Comparison of ENCODE assay signal across 2 cellular contexts in the genomic region with DNA sequence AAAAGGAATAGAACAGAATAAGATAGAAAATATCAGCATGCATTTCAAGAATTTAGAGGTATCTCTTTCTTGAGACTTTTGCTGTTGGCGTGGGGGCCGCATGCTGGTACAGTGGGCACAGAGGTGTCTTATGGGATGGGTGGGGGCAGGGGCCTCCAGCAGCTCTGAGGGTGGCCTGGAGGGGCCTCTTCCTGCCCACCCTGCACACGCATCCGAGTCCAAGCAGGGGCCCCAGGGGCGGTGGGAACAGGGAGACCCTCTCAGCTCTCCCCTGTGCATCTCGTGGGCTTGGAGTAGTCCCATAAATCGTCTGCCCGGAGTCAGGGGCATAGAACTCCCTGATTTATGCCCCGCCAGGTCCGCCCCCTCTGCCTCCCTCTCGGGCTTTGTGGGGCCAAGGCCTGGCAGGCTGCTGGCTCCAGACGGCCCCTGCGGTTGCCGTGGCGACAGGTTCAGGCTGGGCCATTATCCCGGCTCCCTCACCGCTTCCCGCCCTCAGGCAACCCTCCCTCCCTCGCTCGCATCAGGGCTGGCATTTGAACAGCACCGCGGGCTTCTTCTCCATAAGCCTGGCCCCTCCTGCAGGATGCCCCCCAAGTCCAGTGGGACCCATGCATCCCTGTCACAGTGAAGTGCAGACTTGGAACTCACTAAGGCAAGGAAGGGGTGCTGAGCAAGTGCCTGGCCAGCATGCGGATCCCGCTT.
TF ChIP-seq lines count a peak whose summit lies in the region.

No MANE protein-coding gene starts in this region.

TF ChIP-seq in HEK293, 187 proteins besides CTCF, POLR2A, EP300 and RAD21 (continued from another document and continues in another):
- TF ChIP-seq, protein P1, sequence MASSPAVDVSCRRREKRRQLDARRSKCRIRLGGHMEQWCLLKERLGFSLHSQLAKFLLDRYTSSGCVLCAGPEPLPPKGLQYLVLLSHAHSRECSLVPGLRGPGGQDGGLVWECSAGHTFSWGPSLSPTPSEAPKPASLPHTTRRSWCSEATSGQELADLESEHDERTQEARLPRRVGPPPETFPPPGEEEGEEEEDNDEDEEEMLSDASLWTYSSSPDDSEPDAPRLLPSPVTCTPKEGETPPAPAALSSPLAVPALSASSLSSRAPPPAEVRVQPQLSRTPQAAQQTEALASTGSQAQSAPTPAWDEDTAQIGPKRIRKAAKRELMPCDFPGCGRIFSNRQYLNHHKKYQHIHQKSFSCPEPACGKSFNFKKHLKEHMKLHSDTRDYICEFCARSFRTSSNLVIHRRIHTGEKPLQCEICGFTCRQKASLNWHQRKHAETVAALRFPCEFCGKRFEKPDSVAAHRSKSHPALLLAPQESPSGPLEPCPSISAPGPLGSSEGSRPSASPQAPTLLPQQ (tag by site-specific recombination; IDR thresholded peaks at IDR 0.05), result peak; percentile 71
- TF ChIP-seq KLF16 (tag by site-specific recombination; IDR thresholded peaks at IDR 0.05) (0 out of 2 replicates have a peak, but pooled peaks have one; percentile 48), ZBTB8A (tag by site-specific recombination; IDR thresholded peaks at IDR 0.05) (peak; percentile 61), SP7 (tag by site-specific recombination; IDR thresholded peaks at IDR 0.05) (peak; percentile 65), ZNF121 (tag by site-specific recombination; IDR thresholded peaks at IDR 0.05) (no peak), GLI4 (tag by site-specific recombination; IDR thresholded peaks at IDR 0.05) (no peak), ZXDB (tag by site-specific recombination; IDR thresholded peaks at IDR 0.05) (0 out of 2 replicates have a peak, but pooled peaks have one; percentile 32), SP2 (tag by site-specific recombination; IDR thresholded peaks at IDR 0.05) (peak; percentile 38), GLIS1 (tag by site-specific recombination; IDR thresholded peaks at IDR 0.05) (peak; percentile 18; the same call in 1 of the 2 replicates), BCL11A (tag by site-specific recombination; IDR thresholded peaks at IDR 0.05; ENCODE audit: low read depth) (no peak), GLIS2 (tag by site-specific recombination; IDR thresholded peaks at IDR 0.05) (0 out of 2 replicates have a peak, but pooled peaks have one; percentile 34)
- TF ChIP-seq, protein P2, sequence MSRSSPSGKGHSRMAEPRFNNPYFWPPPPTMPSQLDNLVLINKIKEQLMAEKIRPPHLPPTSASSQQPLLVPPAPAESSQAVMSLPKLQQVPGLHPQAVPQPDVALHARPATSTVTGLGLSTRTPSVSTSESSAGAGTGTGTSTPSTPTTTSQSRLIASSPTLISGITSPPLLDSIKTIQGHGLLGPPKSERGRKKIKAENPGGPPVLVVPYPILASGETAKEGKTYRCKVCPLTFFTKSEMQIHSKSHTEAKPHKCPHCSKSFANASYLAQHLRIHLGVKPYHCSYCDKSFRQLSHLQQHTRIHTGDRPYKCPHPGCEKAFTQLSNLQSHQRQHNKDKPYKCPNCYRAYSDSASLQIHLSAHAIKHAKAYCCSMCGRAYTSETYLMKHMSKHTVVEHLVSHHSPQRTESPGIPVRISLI (tag by site-specific recombination; IDR thresholded peaks at IDR 0.05), result no peak
- TF ChIP-seq, protein P3, sequence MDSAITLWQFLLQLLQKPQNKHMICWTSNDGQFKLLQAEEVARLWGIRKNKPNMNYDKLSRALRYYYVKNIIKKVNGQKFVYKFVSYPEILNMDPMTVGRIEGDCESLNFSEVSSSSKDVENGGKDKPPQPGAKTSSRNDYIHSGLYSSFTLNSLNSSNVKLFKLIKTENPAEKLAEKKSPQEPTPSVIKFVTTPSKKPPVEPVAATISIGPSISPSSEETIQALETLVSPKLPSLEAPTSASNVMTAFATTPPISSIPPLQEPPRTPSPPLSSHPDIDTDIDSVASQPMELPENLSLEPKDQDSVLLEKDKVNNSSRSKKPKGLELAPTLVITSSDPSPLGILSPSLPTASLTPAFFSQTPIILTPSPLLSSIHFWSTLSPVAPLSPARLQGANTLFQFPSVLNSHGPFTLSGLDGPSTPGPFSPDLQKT (IDR thresholded peaks at IDR 0.05; ENCODE audit: borderline replicate concordance, low read depth, low read length), result no peak
- TF ChIP-seq, protein P4, sequence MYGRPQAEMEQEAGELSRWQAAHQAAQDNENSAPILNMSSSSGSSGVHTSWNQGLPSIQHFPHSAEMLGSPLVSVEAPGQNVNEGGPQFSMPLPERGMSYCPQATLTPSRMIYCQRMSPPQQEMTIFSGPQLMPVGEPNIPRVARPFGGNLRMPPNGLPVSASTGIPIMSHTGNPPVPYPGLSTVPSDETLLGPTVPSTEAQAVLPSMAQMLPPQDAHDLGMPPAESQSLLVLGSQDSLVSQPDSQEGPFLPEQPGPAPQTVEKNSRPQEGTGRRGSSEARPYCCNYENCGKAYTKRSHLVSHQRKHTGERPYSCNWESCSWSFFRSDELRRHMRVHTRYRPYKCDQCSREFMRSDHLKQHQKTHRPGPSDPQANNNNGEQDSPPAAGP (tag by site-specific recombination; IDR thresholded peaks at IDR 0.05), result 0 out of 2 replicates have a peak, but pooled peaks have one; percentile 17
- TF ChIP-seq, protein P5, sequence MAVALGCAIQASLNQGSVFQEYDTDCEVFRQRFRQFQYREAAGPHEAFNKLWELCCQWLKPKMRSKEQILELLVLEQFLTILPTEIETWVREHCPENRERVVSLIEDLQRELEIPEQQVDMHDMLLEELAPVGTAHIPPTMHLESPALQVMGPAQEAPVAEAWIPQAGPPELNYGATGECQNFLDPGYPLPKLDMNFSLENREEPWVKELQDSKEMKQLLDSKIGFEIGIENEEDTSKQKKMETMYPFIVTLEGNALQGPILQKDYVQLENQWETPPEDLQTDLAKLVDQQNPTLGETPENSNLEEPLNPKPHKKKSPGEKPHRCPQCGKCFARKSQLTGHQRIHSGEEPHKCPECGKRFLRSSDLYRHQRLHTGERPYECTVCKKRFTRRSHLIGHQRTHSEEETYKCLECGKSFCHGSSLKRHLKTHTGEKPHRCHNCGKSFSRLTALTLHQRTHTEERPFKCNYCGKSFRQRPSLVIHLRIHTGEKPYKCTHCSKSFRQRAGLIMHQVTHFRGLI (tag by site-specific recombination; IDR thresholded peaks at IDR 0.05), result no peak
- TF ChIP-seq, protein P6, sequence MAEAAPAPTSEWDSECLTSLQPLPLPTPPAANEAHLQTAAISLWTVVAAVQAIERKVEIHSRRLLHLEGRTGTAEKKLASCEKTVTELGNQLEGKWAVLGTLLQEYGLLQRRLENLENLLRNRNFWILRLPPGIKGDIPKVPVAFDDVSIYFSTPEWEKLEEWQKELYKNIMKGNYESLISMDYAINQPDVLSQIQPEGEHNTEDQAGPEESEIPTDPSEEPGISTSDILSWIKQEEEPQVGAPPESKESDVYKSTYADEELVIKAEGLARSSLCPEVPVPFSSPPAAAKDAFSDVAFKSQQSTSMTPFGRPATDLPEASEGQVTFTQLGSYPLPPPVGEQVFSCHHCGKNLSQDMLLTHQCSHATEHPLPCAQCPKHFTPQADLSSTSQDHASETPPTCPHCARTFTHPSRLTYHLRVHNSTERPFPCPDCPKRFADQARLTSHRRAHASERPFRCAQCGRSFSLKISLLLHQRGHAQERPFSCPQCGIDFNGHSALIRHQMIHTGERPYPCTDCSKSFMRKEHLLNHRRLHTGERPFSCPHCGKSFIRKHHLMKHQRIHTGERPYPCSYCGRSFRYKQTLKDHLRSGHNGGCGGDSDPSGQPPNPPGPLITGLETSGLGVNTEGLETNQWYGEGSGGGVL (tag by site-specific recombination; IDR thresholded peaks at IDR 0.05), result peak; percentile 11; the same call in 1 of the 2 replicates

TF ChIP-seq in H1, 55 proteins besides CTCF, POLR2A, EP300 and RAD21:
- TF ChIP-seq, protein P7, sequence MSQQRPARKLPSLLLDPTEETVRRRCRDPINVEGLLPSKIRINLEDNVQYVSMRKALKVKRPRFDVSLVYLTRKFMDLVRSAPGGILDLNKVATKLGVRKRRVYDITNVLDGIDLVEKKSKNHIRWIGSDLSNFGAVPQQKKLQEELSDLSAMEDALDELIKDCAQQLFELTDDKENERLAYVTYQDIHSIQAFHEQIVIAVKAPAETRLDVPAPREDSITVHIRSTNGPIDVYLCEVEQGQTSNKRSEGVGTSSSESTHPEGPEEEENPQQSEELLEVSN (IDR thresholded peaks at IDR 0.05), result peak; percentile 71
- no peak for TF ChIP-seq SP4 (IDR thresholded peaks at IDR 0.05; ENCODE audit: low read length)
